Comparison of ENCODE assay signal across 26 cellular contexts in the genomic region with DNA sequence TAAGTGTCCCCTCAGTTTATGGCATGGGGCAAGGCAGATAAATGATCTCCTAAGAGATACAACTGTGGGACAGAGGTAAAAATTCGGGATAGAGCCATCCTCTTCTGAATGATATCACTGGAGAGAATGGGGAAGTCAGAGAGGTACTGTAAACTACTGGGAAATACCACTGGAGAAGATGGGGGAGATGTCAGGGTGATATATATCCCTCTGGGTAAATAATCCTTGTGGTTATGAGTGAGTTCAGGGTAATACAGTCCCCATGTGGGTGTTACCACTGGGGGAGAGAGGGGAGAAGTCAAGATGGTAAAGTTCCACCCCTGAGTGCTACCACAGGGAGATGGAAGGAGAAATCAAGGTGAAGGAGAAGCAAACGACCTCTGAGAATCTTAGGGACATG.
A peak's percentile ranks its signal among the peaks of the same experiment; 100 is the strongest.
DNase-seq lines count a peak whose midpoint lies in the region; ATAC-seq, FAIRE-seq and TF ChIP-seq lines count a peak whose summit lies in the region.
"Had no signal": no experiment of that assay in that cellular context is flagged by ENCODE, and none has a peak within 500 bp of the region (broad histone marks: within the 10 kb centered on the region; RNA-seq: fewer than 3 reads in every experiment).

No MANE protein-coding gene starts in this region.

- H3K27me3 ChIP-seq in K562 (ENCODE audit: control insufficient read depth in 2 of 2, insufficient read depth in 2 of 2, low read length in 2 of 2) (no peaks in the 10 kb centered on the region; a peak in 1 of 5 replicates), lower lobe of right lung (ENCODE audit: low read depth) (no peaks in the 10 kb centered on the region)

- in situ Hi-C loops in K562 (cut with MboI) = no loop called here

- no peaks in the 10 kb centered on the region for H3K4me1 Mint-ChIP-seq in activated T-cell treated with anti-CD3 and anti-CD28 coated beads, Interleukin-2, amount 50 U/mL, for 72 hours (ENCODE audit: low read depth)
- H3K4me1 Mint-ChIP-seq in activated T-cell treated with anti-CD3 and anti-CD28 coated beads, Interleukin-2, amount 50 U/mL, for 4 hours (ENCODE audit: low read depth) = no peaks in the 10 kb centered on the region
- no peaks in the 10 kb centered on the region for H3K4me1 Mint-ChIP-seq in activated CD8-positive, alpha-beta T cell treated with anti-CD3 and anti-CD28 coated beads, Interleukin-2, amount 10 ng/mL, durations not matched to agents 7 days and 5 days (ENCODE audit: low read depth)
- H3K4me1 Mint-ChIP-seq: B cell; CD4-positive, CD25-positive, alpha-beta regulatory T cell; H9 had no signal

- intact Hi-C loops in K562 (cut with micrococcal nuclease) = no loop called here
- intact Hi-C loops in left colon (cut with DNase I, micrococcal nuclease) = no loop called here
- intact Hi-C loops in lower lobe of right lung (cut with DNase I) = no loop called here

- H3K27me3 Mint-ChIP-seq in activated T-cell treated with anti-CD3 and anti-CD28 coated beads, Interleukin-2, amount 50 U/mL, for 72 hours (ENCODE audit: low read depth) = peaks cover 29% of the 10 kb centered on the region
- peaks cover 12% of the 10 kb centered on the region for H3K27me3 Mint-ChIP-seq in activated T-cell treated with anti-CD3 and anti-CD28 coated beads, Interleukin-2, amount 50 U/mL, for 4 hours (ENCODE audit: low read depth)
- H3K27me3 Mint-ChIP-seq in activated CD8-positive, alpha-beta T cell treated with anti-CD3 and anti-CD28 coated beads, Interleukin-2, amount 10 ng/mL, durations not matched to agents 7 days and 5 days (ENCODE audit: low read depth) = peaks cover 3% of the 10 kb centered on the region

- WGBS in K562 (ENCODE audit: insufficient coverage, low coverage, missing lambda C conversion rate) = 0% methylated on average over 2 of the region's 2 CpGs

- no peaks in the 10 kb centered on the region for H3K9me1 ChIP-seq in K562 (ENCODE audit: control insufficient read depth, insufficient read depth, low read length)

- H3K36me3 ChIP-seq in K562 (ENCODE audit: control insufficient read depth, insufficient read depth, low read length) (no peaks in the 10 kb centered on the region), lower lobe of right lung (no peaks in the 10 kb centered on the region)
- H3K36me3 ChIP-seq: BLaER1 had no signal

- CTCF ChIA-PET in K562 (lab: Yijun Ruan, JAX; ENCODE audit: low intra/inter-chr PET ratio) = no interaction called here
- CTCF ChIA-PET in activated CD8-positive, alpha-beta T cell treated with anti-CD3 and anti-CD28 coated beads, Interleukin-2, amount 10 ng/mL, durations not matched to agents 7 days and 5 days (lab: Charles Lee) = no interaction called here

- POLR2A ChIA-PET in K562 (lab: Yijun Ruan, JAX) = no interaction called here
- POLR2A ChIA-PET in activated CD8-positive, alpha-beta T cell treated with anti-CD3 and anti-CD28 coated beads, Interleukin-2, amount 10 ng/mL, durations not matched to agents 7 days and 5 days (lab: Charles Lee) = no interaction called here

- H3K9me3 ChIP-seq in K562 (replicated peaks; ENCODE audit: control insufficient read depth, insufficient read depth, low read depth, low read length) (no peaks in the 10 kb centered on the region), lower lobe of right lung (no peaks in the 10 kb centered on the region)
- H3K9me3 ChIP-seq: Caco-2 had no signal

- no peak overlapping the region for H3K9ac ChIP-seq in K562 (ENCODE audit: insufficient read depth in 1 of 2, low read depth in 2 of 2, low read length in 2 of 2)
- H3K9ac ChIP-seq: BLaER1, GM23248 had no signal

- H2AFZ ChIP-seq in K562 (ENCODE audit: low read depth, low read length) = no peak overlapping the region
- H2AFZ ChIP-seq: GM23248 had no signal

- no peaks in the 10 kb centered on the region for H3K4me1 ChIP-seq in K562 (replicated peaks in 1 of 2; ENCODE audit: control insufficient read depth in 2 of 2, insufficient read depth in 2 of 2, low read length in 2 of 2)
- H3K4me1 ChIP-seq in lower lobe of right lung = no peaks in the 10 kb centered on the region
- H3K4me1 ChIP-seq: BLaER1, Caco-2 had no signal

- BruUV-seq in K562 (replicated peaks; lab: Mats Ljungman, UMichigan) = no TSS peak

- TF ChIP-seq CTCF in K562 (IDR thresholded peaks at IDR 0.05 in 2 of 3, conservative IDR thresholded peaks at IDR 0.05 in 1 of 3; ENCODE audit: insufficient read depth in 2 of 3, low read depth in 1 of 3, low read length in 3 of 3) (no peak), lower lobe of right lung (IDR thresholded peaks at IDR 0.05) (no peak)

- ATAC-seq in activated T-cell treated with anti-CD3 and anti-CD28 coated beads, Interleukin-2, amount 50 U/mL, for 72 hours (replicated peaks in 1 of 2) = no peak
- no peak for ATAC-seq in activated T-cell treated with anti-CD3 and anti-CD28 coated beads, Interleukin-2, amount 50 U/mL, for 4 hours
- ATAC-seq in K562 (no peak), left colon (peak; percentile 80), lower lobe of right lung (no peak)
- no peak for ATAC-seq in activated CD8-positive, alpha-beta T cell treated with anti-CD3 and anti-CD28 coated beads, Interleukin-2, amount 10 ng/mL, durations not matched to agents 7 days and 5 days
- ATAC-seq: CD8-positive, alpha-beta T cell; GM12878; HCT116 had no signal

- H3K4me3 Mint-ChIP-seq in activated T-cell treated with anti-CD3 and anti-CD28 coated beads, Interleukin-2, amount 50 U/mL, for 72 hours = no peak overlapping the region
- no peak overlapping the region for H3K4me3 Mint-ChIP-seq in activated T-cell treated with anti-CD3 and anti-CD28 coated beads, Interleukin-2, amount 50 U/mL, for 4 hours
- H3K4me3 Mint-ChIP-seq in activated CD8-positive, alpha-beta T cell treated with anti-CD3 and anti-CD28 coated beads, Interleukin-2, amount 10 ng/mL, durations not matched to agents 7 days and 5 days = no peak overlapping the region
- H3K4me3 Mint-ChIP-seq: B cell; CD4-positive, CD25-positive, alpha-beta regulatory T cell; CD8-positive, alpha-beta T cell; H9; HFFc6 had no signal

- no peak overlapping the region for H3K27ac ChIP-seq in K562 (ENCODE audit: extremely low read depth, low read depth, low read length)
- no peak overlapping the region for H3K27ac ChIP-seq in lower lobe of right lung
- H3K27ac ChIP-seq: 22Rv1, BLaER1, C4-2B, GM23248 had no signal

- peaks cover 2% of the 10 kb centered on the region in 2 donors for H3K36me3 Mint-ChIP-seq in activated T-cell treated with anti-CD3 and anti-CD28 coated beads, Interleukin-2, amount 50 U/mL, for 72 hours (ENCODE audit: insufficient read depth in 2 of 2)
- peaks cover 3% of the 10 kb centered on the region for H3K36me3 Mint-ChIP-seq in activated T-cell treated with anti-CD3 and anti-CD28 coated beads, Interleukin-2, amount 50 U/mL, for 4 hours (ENCODE audit: insufficient read depth)
- no peaks in the 10 kb centered on the region for H3K36me3 Mint-ChIP-seq in activated CD8-positive, alpha-beta T cell treated with anti-CD3 and anti-CD28 coated beads, Interleukin-2, amount 10 ng/mL, durations not matched to agents 7 days and 5 days (ENCODE audit: low read depth)
- H3K36me3 Mint-ChIP-seq: CD4-positive, CD25-positive, alpha-beta regulatory T cell; CD8-positive, alpha-beta T cell had no signal

- no peak for TF ChIP-seq EP300 in K562 (IDR thresholded peaks at IDR 0.05; ENCODE audit: low read length)

- H3K79me2 ChIP-seq in K562 (ENCODE audit: control insufficient read depth, insufficient read depth, low read length) = no peaks in the 10 kb centered on the region

- TF ChIP-seq POLR2A in K562 (conservative IDR thresholded peaks at IDR 0.05) = no peak

- DNase-seq in activated T-cell treated with anti-CD3 and anti-CD28 coated beads, Interleukin-2, amount 50 U/mL, for 72 hours = no peak
- no peak for DNase-seq in activated T-cell treated with anti-CD3 and anti-CD28 coated beads, Interleukin-2, amount 50 U/mL, for 4 hours
- DNase-seq in OCI-M1 (lab: John Stamatoyannopoulos, UW) = peak; percentile 48
- DNase-seq in K562 (ENCODE audit: extremely low read depth in 1 of 4, low spot score in 3 of 4) = no peak
- DNase-seq in left colon = no peak
- DNase-seq in lower lobe of right lung = no peak
- DNase-seq in NCI-H446 treated with DMSO at 0.1 percent for 48 hours (lab: John Stamatoyannopoulos, UW) = no peak
- DNase-seq in activated CD8-positive, alpha-beta T cell treated with anti-CD3 and anti-CD28 coated beads, Interleukin-2, amount 10 ng/mL, durations not matched to agents 7 days and 5 days = no peak
- DNase-seq: Caco-2; CD4-positive, CD25-positive, alpha-beta regulatory T cell; CD8-positive, alpha-beta T cell; DMS 273 treated with DMSO at 0.1 percent for 48 hours; DMS79; EL; GDM1; GM23248; H9; HFFc6 had no signal

- H3K27ac Mint-ChIP-seq in activated T-cell treated with anti-CD3 and anti-CD28 coated beads, Interleukin-2, amount 50 U/mL, for 72 hours = peak overlapping the region; percentile 66
- no peak overlapping the region for H3K27ac Mint-ChIP-seq in activated CD8-positive, alpha-beta T cell treated with anti-CD3 and anti-CD28 coated beads, Interleukin-2, amount 10 ng/mL, durations not matched to agents 7 days and 5 days
- H3K27ac Mint-ChIP-seq: B cell; CD4-positive, CD25-positive, alpha-beta regulatory T cell; CD8-positive, alpha-beta T cell; H9; HFFc6 had no signal

- no peak overlapping the region for H3K4me3 ChIP-seq in K562
- no peak overlapping the region for H3K4me3 ChIP-seq in lower lobe of right lung
- H3K4me3 ChIP-seq: BLaER1, GM12878, GM23248 had no signal

- no peaks in the 10 kb centered on the region for H4K20me1 ChIP-seq in K562 (replicated peaks; ENCODE audit: control insufficient read depth, insufficient read depth, low read length)
- H4K20me1 ChIP-seq: BLaER1 had no signal

- FAIRE-seq in K562 (lab: Jason Lieb, UNC) = no peak
- FAIRE-seq: A204.1, GM12878, GM19239 had no signal

- no peak for TF ChIP-seq RAD21 in K562 (CRISPR knock-in tag; conservative IDR thresholded peaks at IDR 0.05 in 1 of 2, IDR thresholded peaks at IDR 0.05 in 1 of 2)

- H3K4me2 ChIP-seq in K562 (ENCODE audit: insufficient read depth, low read length) = no peak overlapping the region
- H3K4me2 ChIP-seq: BLaER1 had no signal

- H3K9me3 Mint-ChIP-seq in activated T-cell treated with anti-CD3 and anti-CD28 coated beads, Interleukin-2, amount 50 U/mL, for 72 hours = peaks cover 3 to 7% of the 10 kb centered on the region in 2 donors
- H3K9me3 Mint-ChIP-seq in activated T-cell treated with anti-CD3 and anti-CD28 coated beads, Interleukin-2, amount 50 U/mL, for 4 hours = peaks cover 5% of the 10 kb centered on the region
- H3K9me3 Mint-ChIP-seq in activated CD8-positive, alpha-beta T cell treated with anti-CD3 and anti-CD28 coated beads, Interleukin-2, amount 10 ng/mL, durations not matched to agents 7 days and 5 days (ENCODE audit: insufficient read depth) = peaks cover 4% of the 10 kb centered on the region

TF ChIP-seq in K562, 482 proteins besides CTCF, POLR2A, EP300 and RAD21 (continues in another document):
- TF ChIP-seq TCF7L2 (IDR thresholded peaks at IDR 0.05; ENCODE audit: low read depth, low read length) (peak; percentile 20; the same call in 1 of the 2 replicates), SPI1 (IDR thresholded peaks at IDR 0.05; ENCODE audit: borderline replicate concordance, low read depth, low read length) (peak; percentile 6; the same call in 1 of the 2 replicates), STAT5A (IDR thresholded peaks at IDR 0.05; ENCODE audit: borderline replicate concordance, low read length) (no peak), MEIS2 (IDR thresholded peaks at IDR 0.05; ENCODE audit: partially characterized antibody) (peak; percentile 83), ZBTB8A (IDR thresholded peaks at IDR 0.05; ENCODE audit: partially characterized antibody) (no peak)
